ENCODE assay signal across 17 cellular contexts in genomic region chr16:749010-749409, GRCh38. TPM values are rescaled to one million over a fixed set of nuclear protein-coding genes. Genes with fewer than 3 reads are reported as not detected.
A peak's percentile ranks its signal among the peaks of the same experiment; 100 is the strongest.
DNase-seq lines count a peak whose midpoint lies in the region; ATAC-seq and TF ChIP-seq lines count a peak whose summit lies in the region.
"Had no signal": no experiment of that assay in that cellular context is flagged by ENCODE, and none has a peak within 500 bp of the region (broad histone marks: within the 10 kb centered on the region; RNA-seq: fewer than 3 reads in every experiment).

No MANE protein-coding gene starts in this region.

- H3K36me3 ChIP-seq in right atrium auricular region: no peaks in the 10 kb centered on the region

- H3K4me3 ChIP-seq in right atrium auricular region (no peak overlapping the region), foreskin fibroblast (ENCODE audit: low read depth in 1 of 2, low read length in 2 of 2) (no peak overlapping the region)
- H3K4me3 ChIP-seq: GM12878, psoas muscle had no signal

- no peaks in the 10 kb centered on the region for H3K4me1 ChIP-seq in right atrium auricular region
- H3K4me1 ChIP-seq: psoas muscle had no signal

- TF ChIP-seq CTCF in right atrium auricular region (IDR thresholded peaks at IDR 0.05) (no peak), foreskin fibroblast (IDR thresholded peaks at IDR 0.05; ENCODE audit: low read depth, low read length) (no peak)

- no peaks in the 10 kb centered on the region for H3K9me3 ChIP-seq in right atrium auricular region
- H3K9me3 ChIP-seq: psoas muscle had no signal

- peak; percentile 39 to 70 for ATAC-seq in left cardiac atrium
- ATAC-seq: GM12878; natural killer cell treated with Interleukin-12 subunit alpha and Interleukin-12 subunit beta and Interleukin-15 and Interleukin-18, amount 100 ng/mL, for 72 hours; psoas muscle had no signal

- H3K27me3 ChIP-seq in right atrium auricular region: no peaks in the 10 kb centered on the region

- no peak overlapping the region for H3K27ac ChIP-seq in right atrium auricular region
- H3K27ac ChIP-seq: psoas muscle had no signal

- DNase-seq in left cardiac atrium: no peak
- DNase-seq in right atrium auricular region (ENCODE audit: low spot score): no peak
- peak; percentile 73 for DNase-seq in astrocyte of the hippocampus (ENCODE audit: low read depth, low spot score)
- DNase-seq in foreskin fibroblast: peak; percentile 45 to 68
- DNase-seq in stromal cell of bone marrow (ENCODE audit: low read depth): peak; percentile 72
- no peak for DNase-seq in pons (ENCODE audit: low spot score)
- no peak for DNase-seq in glomerular visceral epithelial cell (ENCODE audit: extremely low spot score)
- no peak for DNase-seq in stimulated activated CD4-positive, alpha-beta T cell treated with anti-CD3 and anti-CD28 coated beads, Interleukin-1b, Interleukin-23, amount 100 ng/mL, for 48 hours
- DNase-seq: amniotic stem cell, COR-L47, endodermal cell, NCI-H1694, NCI-H446, psoas muscle had no signal

- intact Hi-C loops in left cardiac atrium (cut with DNase I): no loop called here

RNA-seq across cellular contexts. Expression of gene CIAO3, which starts 8.2 kb away (rescaled TPM):
- total RNA-seq in left cardiac atrium (10 to 100 TPM; 22.6 to 23.3 TPM), right atrium auricular region (10 to 100 TPM; 23.3 to 25.5 TPM)

RNA-seq across cellular contexts. Expression of gene MSLN, which starts 11.5 kb away (rescaled TPM):
- total RNA-seq in left cardiac atrium (10 to 100 TPM; 12.6 to 13.0 TPM), right atrium auricular region (10 to 100 TPM; 44.8 to 94.6 TPM)
- total RNA-seq: cerebellum; GM12878; natural killer cell treated with Interleukin-12 subunit alpha and Interleukin-12 subunit beta and Interleukin-15 and Interleukin-18, amount 100 ng/mL, for 72 hours had no signal

RNA-seq across cellular contexts. Expression of gene HAGHL, which starts 22.1 kb away (rescaled TPM):
- total RNA-seq in left cardiac atrium (10 to 100 TPM; 12.0 to 15.8 TPM), right atrium auricular region (1 to 10 TPM; 9.6 to 9.7 TPM)

RNA-seq across cellular contexts. Expression of gene CCDC78, which starts 22.8 kb away (rescaled TPM):
- total RNA-seq in left cardiac atrium (under 1 TPM; 0.50 to 0.56 TPM), right atrium auricular region (under 1 TPM; 0.43 to 0.56 TPM)

RNA-seq across cellular contexts. Expression of gene ANTKMT, which starts 28.1 kb away (rescaled TPM):
- total RNA-seq in left cardiac atrium (10 to 100 TPM; 32.5 to 36.8 TPM), right atrium auricular region (10 to 100 TPM; 36.5 to 37.5 TPM)

Comparison
In these comparisons a context has a peak if more than half of its experiments do, and no peak if none do; other contexts are left out.
1. DNase-seq: peak in astrocyte of the hippocampus (single experiment), foreskin fibroblast (2 of 2) and stromal cell of bone marrow (single experiment); none in left cardiac atrium (single experiment), right atrium auricular region (single experiment), pons (single experiment), glomerular visceral epithelial cell (single experiment) and stimulated activated CD4-positive, alpha-beta T cell treated with anti-CD3 and anti-CD28 coated beads, Interleukin-1b, Interleukin-23, amount 100 ng/mL, for 48 hours (single experiment).